34 cellular contexts compared by ENCODE assay signal in genomic region chr15:80641384-80641783, GRCh38.
"Had no signal": no experiment of that assay in that cellular context is flagged by ENCODE, and none has a peak within 500 bp of the region (broad histone marks: within the 10 kb centered on the region; RNA-seq: fewer than 3 reads in every experiment).

No MANE protein-coding gene starts in this region.

- H3K9me3 Mint-ChIP-seq: activated CD4-positive, alpha-beta memory T cell treated with anti-CD3 and anti-CD28 coated beads, Interleukin-2, amount 10 ng/mL, durations not matched to agents 7 days and 5 days had no signal

- H3K27ac Mint-ChIP-seq: activated CD4-positive, alpha-beta memory T cell treated with anti-CD3 and anti-CD28 coated beads, Interleukin-2, amount 10 ng/mL, durations not matched to agents 7 days and 5 days; activated CD8-positive, alpha-beta memory T cell treated with anti-CD3 and anti-CD28 coated beads, Interleukin-2, amount 10 ng/mL, durations not matched to agents 7 days and 5 days; activated naive CD8-positive, alpha-beta T cell treated with anti-CD3 and anti-CD28 coated beads for 36 hours; T-cell had no signal

- ATAC-seq: activated CD8-positive, alpha-beta memory T cell treated with anti-CD3 and anti-CD28 coated beads, Interleukin-2, amount 10 ng/mL, durations not matched to agents 7 days and 5 days; Right ventricle myocardium inferior; SK-N-SH treated with all-trans-retinoic acid at 6 μM for 48 hours; T-cell had no signal

- H3K4me3 ChIP-seq: PC-9 had no signal

- H3K4me3 Mint-ChIP-seq: activated CD4-positive, alpha-beta memory T cell treated with anti-CD3 and anti-CD28 coated beads, Interleukin-2, amount 10 ng/mL, durations not matched to agents 7 days and 5 days; activated CD8-positive, alpha-beta memory T cell treated with anti-CD3 and anti-CD28 coated beads, Interleukin-2, amount 10 ng/mL, durations not matched to agents 7 days and 5 days; activated naive CD8-positive, alpha-beta T cell treated with anti-CD3 and anti-CD28 coated beads for 36 hours; T-cell had no signal

- H3K36me3 Mint-ChIP-seq: activated CD8-positive, alpha-beta memory T cell treated with anti-CD3 and anti-CD28 coated beads, Interleukin-2, amount 10 ng/mL, durations not matched to agents 7 days and 5 days; activated naive CD8-positive, alpha-beta T cell treated with anti-CD3 and anti-CD28 coated beads for 36 hours; T-cell had no signal

- H3K4me1 Mint-ChIP-seq: activated naive CD8-positive, alpha-beta T cell treated with anti-CD3 and anti-CD28 coated beads for 36 hours; T-cell had no signal

- FAIRE-seq: RCC 7860 had no signal

- DNase-seq: activated CD4-positive, alpha-beta memory T cell treated with anti-CD3 and anti-CD28 coated beads, Interleukin-2, amount 10 ng/mL, durations not matched to agents 7 days and 5 days; activated CD4-positive, alpha-beta T cell treated with anti-CD3 and anti-CD28 coated beads for 1 hour; activated CD4-positive, alpha-beta T cell treated with anti-CD3 and anti-CD28 coated beads for 48 hours; activated CD4-positive, CD25-positive, alpha-beta regulatory T cell; activated CD8-positive, alpha-beta memory T cell treated with anti-CD3 and anti-CD28 coated beads for 24 hours; activated CD8-positive, alpha-beta memory T cell treated with anti-CD3 and anti-CD28 coated beads, Interleukin-2, amount 10 ng/mL, durations not matched to agents 7 days and 5 days; activated CD8-positive, alpha-beta memory T cell treated with anti-CD3 and anti-CD28 coated beads, Interleukin-2, amount 50 U/mL, for 48 hours; activated effector memory CD4-positive, alpha-beta T cell treated with Interleukin-2 at 50 U/mL for 16 hours; activated naive CD4-positive, alpha-beta T cell treated with anti-CD3 and anti-CD28 coated beads, Interleukin-2, amount 50 U/mL, for 16 hours; activated naive CD8-positive, alpha-beta T cell treated with anti-CD3 and anti-CD28 coated beads for 36 hours; activated T-cell treated with anti-CD3 and anti-CD28 coated beads, Interleukin-2, amount 50 U/mL, for 48 hours; amniotic stem cell; aorta; brain microvascular endothelial cell; MM.1S; MV-4-11; NCI-H1092; NCI-H1436 treated with DMSO at 0.1 percent for 48 hours; NCI-H1694 treated with DMSO at 0.1 percent for 48 hours; NCI-H2029 treated with DMSO at 0.1 percent for 48 hours; NCI-H2107; NCI-H2171; NCI-H510A; NCI-H526; NCI-H748 treated with DMSO at 0.1 percent for 48 hours; NK-92 treated with Interleukin-12 subunit alpha and Interleukin-12 subunit beta, amount 100 ng/mL, for 24 hours; PC-9; SIG-M5; T-cell; T-helper 2 cell; T-helper 9 cell had no signal
